22 cellular contexts compared by ENCODE assay signal in genomic region chr7:112781110-112781509, GRCh38.
"Had no signal": no experiment of that assay in that cellular context is flagged by ENCODE, and none has a peak within 500 bp of the region (broad histone marks: within the 10 kb centered on the region; RNA-seq: fewer than 3 reads in every experiment).

No MANE protein-coding gene starts in this region.

- H3K27ac ChIP-seq: RWPE1 had no signal

- FAIRE-seq: HepG2 had no signal

- H3K9me3 ChIP-seq: SK-N-SH had no signal

- DNase-seq: IMR-90, Karpas-422, KG1, MM.1S, NCI-H1092 treated with DMSO at 0.1 percent for 48 hours, NCI-H1436, NCI-H187, NCI-H2029, NCI-H2081 treated with DMSO at 0.1 percent for 48 hours, NCI-H2171, NCI-H226, NCI-H446, NCI-H510A, NCI-H524 treated with DMSO at 0.1 percent for 48 hours, NCI-H69, NCI-H774, PC-3, SHP77, SK-N-SH, SW 1271 had no signal
